ENCODE assay signal across 8 cellular contexts in the genomic region with DNA sequence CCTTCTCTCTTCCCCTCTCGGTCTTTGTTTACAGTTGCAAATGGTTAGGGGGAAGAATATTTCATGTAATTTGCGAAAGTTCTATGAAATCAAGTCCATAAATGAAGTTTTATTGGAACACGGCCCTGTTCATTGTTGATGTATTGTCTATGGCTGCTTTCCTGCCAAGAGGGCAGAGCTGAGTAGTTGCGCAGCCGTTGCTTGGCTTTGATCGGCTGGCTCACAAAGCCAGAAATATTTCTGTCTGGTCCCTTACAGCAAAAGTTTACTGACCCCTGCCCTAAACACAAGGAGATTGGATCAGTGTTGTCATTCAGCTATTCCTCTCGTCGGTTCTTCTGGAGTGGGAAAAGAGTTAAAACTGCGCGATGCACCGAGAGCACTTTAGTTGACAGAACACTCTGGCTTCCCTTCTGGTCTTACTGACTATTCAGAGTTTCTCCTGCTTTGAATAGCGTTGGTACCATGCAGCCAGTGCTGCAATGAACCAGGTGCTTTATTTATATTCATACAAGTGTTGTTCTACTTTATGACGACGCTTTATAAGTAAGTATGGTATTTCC. TPM values are rescaled to one million over a fixed set of nuclear protein-coding genes. Genes with fewer than 3 reads are reported as not detected.
DNase-seq lines count a peak whose midpoint lies in the region; ATAC-seq and TF ChIP-seq lines count a peak whose summit lies in the region.

No MANE protein-coding gene starts in this region.

- H3K27ac ChIP-seq in adrenal gland (peak overlapping the region; percentile 88 to 96 (median 93)), prostate gland (peak overlapping the region; percentile 96 to 98)

- H3K4me3 ChIP-seq in adrenal gland: peak overlapping the region; percentile 62 to 94 (median 80)
- H3K4me3 ChIP-seq in prostate gland: peak overlapping the region; percentile 71 to 96

- H3K27me3 ChIP-seq in adrenal gland (no peaks in the 10 kb centered on the region), prostate gland (replicated peaks; ENCODE audit: insufficient read depth) (no peaks in the 10 kb centered on the region)

- peak; percentile 31 for ATAC-seq in HG02642 (IDR thresholded peaks at IDR 0.05; ENCODE audit: poor library complexity, unreplicated experiment)
- peak; percentile 54 for ATAC-seq in left ventricle myocardium superior
- no peak for ATAC-seq in GM18867 (IDR thresholded peaks at IDR 0.05; ENCODE audit: unreplicated experiment)

- peak; percentile 20 for DNase-seq in stimulated activated CD4-positive, alpha-beta T cell treated with anti-CD3 and anti-CD28 coated beads, Interleukin-4, amount 100 ng/mL, for 24 hours
- no peak for DNase-seq in stimulated activated CD4-positive, alpha-beta T cell treated with anti-CD3 and anti-CD28 coated beads, Interleukin-12 subunit alpha, Interleukin-12 subunit beta, amount 100 ng/mL, for 4 hours
- DNase-seq in NCI-H2029 treated with DMSO at 0.1 percent for 48 hours (lab: John Stamatoyannopoulos, UW) (peak; percentile 31), adrenal gland (peak in 5 of 7 donors; percentile 65 to 80 (median 75)), left ventricle myocardium superior (no peak), prostate gland (ENCODE audit: low spot score) (peak; percentile 34)

- H3K9me3 ChIP-seq in adrenal gland (replicated peaks in 1 of 3) (no peaks in the 10 kb centered on the region), prostate gland (no peaks in the 10 kb centered on the region)

- intact Hi-C loops in adrenal gland (cut with DNase I) (loop anchor here in 1 of 2 donors (10.0 kb wide), 1 partner anchor 52 kb away; no protein-coding TSS in a partner anchor), left ventricle myocardium superior (cut with micrococcal nuclease) (no loop called here), prostate gland (cut with DNase I) (loop anchor here (5.0 kb wide), 1 partner anchor 60 kb away; no protein-coding TSS in a partner anchor)

- no peaks in the 10 kb centered on the region for H3K36me3 ChIP-seq in adrenal gland (replicated peaks in 1 of 2)
- no peaks in the 10 kb centered on the region for H3K36me3 ChIP-seq in prostate gland

- TF ChIP-seq POLR2A in adrenal gland (IDR thresholded peaks at IDR 0.05) (peak in 1 of 2 donors; percentile 70), prostate gland (IDR thresholded peaks at IDR 0.05) (no peak)

- H3K4me1 ChIP-seq in adrenal gland (replicated peaks in 1 of 2): peaks cover 58 to 70% of the 10 kb centered on the region in 2 donors
- H3K4me1 ChIP-seq in prostate gland (replicated peaks): no peaks in the 10 kb centered on the region

- TF ChIP-seq CTCF in adrenal gland (IDR thresholded peaks at IDR 0.05) (no peak), prostate gland (IDR thresholded peaks at IDR 0.05) (no peak)

- 2 to 3% (median 2%) methylated on average over 14 of the region's 14 CpGs for WGBS in adrenal gland, 4 donors
- WGBS in prostate gland: 2% methylated on average over 14 of the region's 14 CpGs

RNA-seq across cellular contexts. Expression of gene ZBTB40, which starts 0.8 kb away (rescaled TPM):
- total RNA-seq in adrenal gland (10 to 100 TPM; 18.4 to 45.7 (median 34.7) TPM), left ventricle myocardium superior (18.4 TPM), prostate gland (10 to 100 TPM; 18.2 to 26.3 TPM)
- polyA plus RNA-seq in adrenal gland: 10 to 100 TPM; 17.1 to 22.4 (median 20.5) TPM

Comparison
In these comparisons a context has a peak if more than half of its experiments do, and no peak if none do; other contexts are left out.
1. DNase-seq: peak in stimulated activated CD4-positive, alpha-beta T cell treated with anti-CD3 and anti-CD28 coated beads, Interleukin-4, amount 100 ng/mL, for 24 hours (single experiment), NCI-H2029 treated with DMSO at 0.1 percent for 48 hours (single experiment), adrenal gland (5 of 7) and prostate gland (single experiment); none in stimulated activated CD4-positive, alpha-beta T cell treated with anti-CD3 and anti-CD28 coated beads, Interleukin-12 subunit alpha, Interleukin-12 subunit beta, amount 100 ng/mL, for 4 hours (single experiment) and left ventricle myocardium superior (single experiment).